ENCODE assay signal across 9 cellular contexts in genomic region chr9:78032599-78033457, GRCh38. TPM values are rescaled to one million over a fixed set of nuclear protein-coding genes. Genes with fewer than 3 reads are reported as not detected.
A peak's percentile ranks its signal among the peaks of the same experiment; 100 is the strongest.
DNase-seq lines count a peak whose midpoint lies in the region; ATAC-seq and TF ChIP-seq lines count a peak whose summit lies in the region.
"Had no signal": no experiment of that assay in that cellular context is flagged by ENCODE, and none has a peak within 500 bp of the region (broad histone marks: within the 10 kb centered on the region; RNA-seq: fewer than 3 reads in every experiment).

No MANE protein-coding gene starts in this region.

- DNase-seq in AG09309 (ENCODE audit: low read depth) (no peak), HFFc6 (no peak), immature natural killer cell (no peak), sciatic nerve (ENCODE audit: low spot score) (no peak)
- DNase-seq in activated naive CD8-positive, alpha-beta T cell treated with anti-CD3 and anti-CD28 coated beads for 36 hours = no peak
- DNase-seq: left cardiac atrium had no signal

- intact Hi-C loops in sciatic nerve (cut with DNase I) = loop anchor here (10.0 kb wide), 1 partner anchor 58 kb away; no protein-coding TSS in a partner anchor

- no peaks in the 10 kb centered on the region for H3K9me3 Mint-ChIP-seq in HFFc6
- no peaks in the 10 kb centered on the region for H3K9me3 Mint-ChIP-seq in activated naive CD8-positive, alpha-beta T cell treated with anti-CD3 and anti-CD28 coated beads for 36 hours
- peaks cover 0 to 2% (median 0%) of the 10 kb centered on the region in 6 donors for H3K9me3 Mint-ChIP-seq in immature natural killer cell
- no peaks in the 10 kb centered on the region for H3K9me3 Mint-ChIP-seq in stimulated activated memory B cell treated with anti-CD40 and anti-IgM and Interleukin-4, amounts not matched to agents 10 μg/mL and 1 μg/mL and 100 μg/mL, for 72 hours

- no peaks in the 10 kb centered on the region for H3K36me3 Mint-ChIP-seq in HFFc6 (ENCODE audit: low read depth)
- H3K36me3 Mint-ChIP-seq in activated naive CD8-positive, alpha-beta T cell treated with anti-CD3 and anti-CD28 coated beads for 36 hours = no peaks in the 10 kb centered on the region
- H3K36me3 Mint-ChIP-seq in immature natural killer cell = no peaks in the 10 kb centered on the region
- no peaks in the 10 kb centered on the region for H3K36me3 Mint-ChIP-seq in stimulated activated memory B cell treated with anti-CD40 and anti-IgM and Interleukin-4, amounts not matched to agents 10 μg/mL and 1 μg/mL and 100 μg/mL, for 72 hours

- TF ChIP-seq CTCF in AG09309 (IDR thresholded peaks at IDR 0.05; ENCODE audit: control insufficient read depth, insufficient read depth, low read depth, low read length, missing control alignments) = no peak
- TF ChIP-seq CTCF in HFFc6 (IDR thresholded peaks at IDR 0.05) = no peak

- H3K27me3 Mint-ChIP-seq in HFFc6 (ENCODE audit: insufficient read depth) (no peaks in the 10 kb centered on the region), immature natural killer cell (ENCODE audit: low read depth in 3 of 3) (peaks cover 8 to 25% (median 15%) of the 10 kb centered on the region in 3 donors)
- no peaks in the 10 kb centered on the region for H3K27me3 Mint-ChIP-seq in activated naive CD8-positive, alpha-beta T cell treated with anti-CD3 and anti-CD28 coated beads for 36 hours
- peaks cover 81% of the 10 kb centered on the region for H3K27me3 Mint-ChIP-seq in stimulated activated memory B cell treated with anti-CD40 and anti-IgM and Interleukin-4, amounts not matched to agents 10 μg/mL and 1 μg/mL and 100 μg/mL, for 72 hours

- H3K27ac Mint-ChIP-seq in HFFc6 (peak overlapping the region; percentile 93), immature natural killer cell (peak overlapping the region; percentile 65 to 92 (median 88))
- peak overlapping the region; percentile 80 for H3K27ac Mint-ChIP-seq in activated naive CD8-positive, alpha-beta T cell treated with anti-CD3 and anti-CD28 coated beads for 36 hours
- H3K27ac Mint-ChIP-seq in stimulated activated memory B cell treated with anti-CD40 and anti-IgM and Interleukin-4, amounts not matched to agents 10 μg/mL and 1 μg/mL and 100 μg/mL, for 72 hours = no peak overlapping the region

- peak overlapping the region; percentile 95 for H3K4me3 ChIP-seq in AG09309 (ENCODE audit: control insufficient read depth, low read depth, low read length)

- no peak for ATAC-seq in stimulated activated memory B cell treated with anti-CD40 and anti-IgM and Interleukin-4, amounts not matched to agents 10 μg/mL and 1 μg/mL and 100 μg/mL, for 72 hours
- ATAC-seq in GM21528 (IDR thresholded peaks at IDR 0.05; ENCODE audit: low FRiP score, unreplicated experiment) = no peak
- no peak for ATAC-seq in HG03135 (IDR thresholded peaks at IDR 0.05; ENCODE audit: unreplicated experiment)
- no peak for ATAC-seq in sciatic nerve

- H3K4me3 Mint-ChIP-seq in HFFc6 (peak overlapping the region; percentile 91), immature natural killer cell (peak overlapping the region; percentile 89 to 96 (median 94))
- H3K4me3 Mint-ChIP-seq in activated naive CD8-positive, alpha-beta T cell treated with anti-CD3 and anti-CD28 coated beads for 36 hours = peak overlapping the region; percentile 78
- H3K4me3 Mint-ChIP-seq in stimulated activated memory B cell treated with anti-CD40 and anti-IgM and Interleukin-4, amounts not matched to agents 10 μg/mL and 1 μg/mL and 100 μg/mL, for 72 hours = peak overlapping the region; percentile 33

- H3K4me1 Mint-ChIP-seq in HFFc6 (ENCODE audit: low read depth) = peaks cover 54% of the 10 kb centered on the region
- peaks cover 48% of the 10 kb centered on the region for H3K4me1 Mint-ChIP-seq in activated naive CD8-positive, alpha-beta T cell treated with anti-CD3 and anti-CD28 coated beads for 36 hours
- H3K4me1 Mint-ChIP-seq in immature natural killer cell = peaks cover 38 to 60% of the 10 kb centered on the region in 2 donors
- peaks cover 21% of the 10 kb centered on the region for H3K4me1 Mint-ChIP-seq in stimulated activated memory B cell treated with anti-CD40 and anti-IgM and Interleukin-4, amounts not matched to agents 10 μg/mL and 1 μg/mL and 100 μg/mL, for 72 hours

RNA-seq across cellular contexts. Expression of gene GNAQ, which starts 1.2 kb away (rescaled TPM):
- total RNA-seq in HFFc6 (2021; fragmentation: NEBNext Ultra II Directional; extraction: Animal tissue kit (Norgen Biotek cat#: 25700)) = 10 to 100 TPM; 41.6 to 45.8 (median 44.3) TPM
- total RNA-seq in activated naive CD8-positive, alpha-beta T cell treated with anti-CD3 and anti-CD28 coated beads for 36 hours = 10 to 100 TPM; 22.4 to 22.7 TPM
- 1 to 10 TPM; 4.5 to 7.4 (median 5.1) TPM for polyA plus RNA-seq in immature natural killer cell
- 97.5 TPM for total RNA-seq in sciatic nerve

Comparison
In these comparisons a context has a peak if more than half of its experiments do, and no peak if none do; other contexts are left out.
1. H3K4me3 Mint-ChIP-seq: peak in every context shown above with its lines; median percentile 94 in immature natural killer cell; 91 in HFFc6; 78 in activated naive CD8-positive, alpha-beta T cell treated with anti-CD3 and anti-CD28 coated beads for 36 hours; 33 in stimulated activated memory B cell treated with anti-CD40 and anti-IgM and Interleukin-4, amounts not matched to agents 10 μg/mL and 1 μg/mL and 100 μg/mL, for 72 hours.